ENCODE assay signal across 1 cellular context in the genomic region with DNA sequence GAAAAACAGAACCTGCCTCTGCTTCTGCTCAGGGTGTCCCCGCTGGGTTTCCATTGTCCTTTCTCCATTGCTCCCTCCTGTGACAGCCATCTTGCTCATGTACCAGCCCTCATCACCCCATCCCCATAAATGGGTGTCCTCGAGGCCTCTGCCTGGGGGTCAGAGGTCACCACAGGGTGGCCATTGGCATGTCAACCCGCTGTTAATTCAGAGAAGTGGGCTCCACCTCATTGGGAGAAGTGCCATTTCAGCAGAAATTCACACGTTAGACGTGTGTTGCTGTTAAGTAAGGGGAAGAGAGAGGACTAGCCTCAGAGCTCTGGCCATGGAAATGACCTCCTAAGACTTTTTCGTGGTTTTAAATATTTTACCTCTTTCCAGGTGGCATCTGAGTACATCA.
TF ChIP-seq lines count a peak whose summit lies in the region.

No MANE protein-coding gene starts in this region.

TF ChIP-seq in HepG2, 621 proteins besides CTCF, POLR2A, EP300 and RAD21:
- TF ChIP-seq ZNF484 (CRISPR knock-in tag; IDR thresholded peaks at IDR 0.05; ENCODE audit: borderline replicate concordance, low read depth) = no peak
- no peak for TF ChIP-seq ZFP82 (CRISPR knock-in tag; IDR thresholded peaks at IDR 0.05; ENCODE audit: borderline replicate concordance)
- no peak for TF ChIP-seq BORCS8-MEF2B (CRISPR knock-in tag; IDR thresholded peaks at IDR 0.05)
- TF ChIP-seq MAFK (conservative IDR thresholded peaks at IDR 0.05 in 1 of 2, IDR thresholded peaks at IDR 0.05 in 1 of 2; ENCODE audit: low read length in 2 of 2) = peak; percentile 84 to 86
- TF ChIP-seq MAFF (IDR thresholded peaks at IDR 0.05; ENCODE audit: low read depth, low read length) = peak; percentile 82
- TF ChIP-seq, protein P1, sequence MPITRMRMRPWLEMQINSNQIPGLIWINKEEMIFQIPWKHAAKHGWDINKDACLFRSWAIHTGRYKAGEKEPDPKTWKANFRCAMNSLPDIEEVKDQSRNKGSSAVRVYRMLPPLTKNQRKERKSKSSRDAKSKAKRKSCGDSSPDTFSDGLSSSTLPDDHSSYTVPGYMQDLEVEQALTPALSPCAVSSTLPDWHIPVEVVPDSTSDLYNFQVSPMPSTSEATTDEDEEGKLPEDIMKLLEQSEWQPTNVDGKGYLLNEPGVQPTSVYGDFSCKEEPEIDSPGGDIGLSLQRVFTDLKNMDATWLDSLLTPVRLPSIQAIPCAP (CRISPR knock-in tag; IDR thresholded peaks at IDR 0.05; ENCODE audit: low read depth) = no peak
- TF ChIP-seq KLF6 (CRISPR knock-in tag; IDR thresholded peaks at IDR 0.05) = no peak
- TF ChIP-seq SKI (IDR thresholded peaks at IDR 0.05; ENCODE audit: partially characterized antibody) = no peak
- no peak for TF ChIP-seq MED8 (CRISPR knock-in tag; IDR thresholded peaks at IDR 0.05; ENCODE audit: insufficient replicate concordance)
- TF ChIP-seq, protein P2, sequence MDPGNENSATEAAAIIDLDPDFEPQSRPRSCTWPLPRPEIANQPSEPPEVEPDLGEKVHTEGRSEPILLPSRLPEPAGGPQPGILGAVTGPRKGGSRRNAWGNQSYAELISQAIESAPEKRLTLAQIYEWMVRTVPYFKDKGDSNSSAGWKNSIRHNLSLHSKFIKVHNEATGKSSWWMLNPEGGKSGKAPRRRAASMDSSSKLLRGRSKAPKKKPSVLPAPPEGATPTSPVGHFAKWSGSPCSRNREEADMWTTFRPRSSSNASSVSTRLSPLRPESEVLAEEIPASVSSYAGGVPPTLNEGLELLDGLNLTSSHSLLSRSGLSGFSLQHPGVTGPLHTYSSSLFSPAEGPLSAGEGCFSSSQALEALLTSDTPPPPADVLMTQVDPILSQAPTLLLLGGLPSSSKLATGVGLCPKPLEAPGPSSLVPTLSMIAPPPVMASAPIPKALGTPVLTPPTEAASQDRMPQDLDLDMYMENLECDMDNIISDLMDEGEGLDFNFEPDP (CRISPR knock-in tag; conservative IDR thresholded peaks at IDR 0.05) = 0 out of 2 replicates have a peak, but pooled peaks have one; percentile 60
TF ChIP-seq in HepG2: peak in this region for 3.
